ENCODE assay signal across 11 cellular contexts in the genomic region with DNA sequence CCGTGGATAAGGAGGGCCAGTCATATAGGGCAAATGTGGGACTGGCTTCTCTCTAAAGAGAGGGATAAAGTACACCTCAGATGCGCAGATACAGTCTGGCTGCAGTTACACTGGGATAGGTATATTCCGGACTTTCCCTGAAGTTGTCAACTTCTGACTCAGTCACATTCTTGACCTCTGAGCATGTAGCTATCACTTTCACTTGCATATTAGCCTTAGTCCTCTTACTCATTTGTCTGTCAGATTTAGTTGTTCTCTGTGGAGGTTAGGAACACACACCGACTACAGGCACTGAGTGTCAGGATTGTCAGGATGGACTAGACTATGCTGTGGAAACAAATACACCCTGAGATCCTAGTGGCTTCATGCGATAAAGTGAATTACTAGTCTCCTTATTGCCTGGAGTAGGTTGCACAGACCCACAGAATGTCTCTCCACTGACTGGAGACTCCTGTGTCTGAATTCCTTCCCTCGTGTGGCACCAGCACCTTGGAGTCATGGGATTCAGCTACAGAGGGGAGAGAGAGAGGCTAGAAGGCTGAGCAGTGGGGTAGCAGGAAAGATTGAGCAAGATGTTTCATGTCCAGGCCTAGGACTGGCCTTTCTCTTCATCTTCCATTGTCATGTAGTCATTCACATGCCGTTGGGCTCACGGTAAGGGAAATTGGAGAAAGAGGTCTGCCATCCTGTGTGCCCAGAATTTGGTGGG.
A peak's percentile ranks its signal among the peaks of the same experiment; 100 is the strongest.
DNase-seq lines count a peak whose midpoint lies in the region; ATAC-seq, FAIRE-seq and TF ChIP-seq lines count a peak whose summit lies in the region.
"Had no signal": no experiment of that assay in that cellular context is flagged by ENCODE, and none has a peak within 500 bp of the region (broad histone marks: within the 10 kb centered on the region; RNA-seq: fewer than 3 reads in every experiment).

No MANE protein-coding gene starts in this region.

- no peak overlapping the region for H3K4me3 ChIP-seq in epithelial cell of proximal tubule (ENCODE audit: low read depth, low read length)
- no peak overlapping the region for H3K4me3 ChIP-seq in dorsolateral prefrontal cortex
- H3K4me3 ChIP-seq: K562 had no signal

- FAIRE-seq in HTR-8/SVneo (lab: Jason Lieb, UNC), result peak; percentile 79
- FAIRE-seq: K562 had no signal

- no peak overlapping the region for H3K27ac ChIP-seq in dorsolateral prefrontal cortex

- peak; percentile 39 for DNase-seq in HTR-8/SVneo (ENCODE audit: insufficient read length, low spot score)
- DNase-seq in epithelial cell of proximal tubule (ENCODE audit: low read depth), result peak; percentile 86
- DNase-seq in stromal cell of bone marrow (ENCODE audit: low read depth), result peak; percentile 53
- no peak for DNase-seq in medulla oblongata (ENCODE audit: extremely low spot score)
- no peak for DNase-seq in NCI-H1105 treated with DMSO at 0.1 percent for 48 hours (lab: John Stamatoyannopoulos, UW)
- DNase-seq in dorsolateral prefrontal cortex, result no peak
- DNase-seq: activated naive CD4-positive, alpha-beta T cell treated with anti-CD3 and anti-CD28 coated beads, Interleukin-2, amount 50 U/mL, for 16 hours; GOT3; NCI-H82 had no signal

- intact Hi-C loops in dorsolateral prefrontal cortex (cut with DNase I), result no loop called here

- TF ChIP-seq CTCF in epithelial cell of proximal tubule (conservative IDR thresholded peaks at IDR 0.05; ENCODE audit: low read depth, low read length) (no peak), dorsolateral prefrontal cortex (IDR thresholded peaks at IDR 0.05 in 54 of 56, conservative IDR thresholded peaks at IDR 0.05 in 2 of 56; ENCODE audit: low read depth in 1 of 56, partially characterized antibody in 56 of 56) (no peak)

- ATAC-seq in GM19025 (IDR thresholded peaks at IDR 0.05; ENCODE audit: low read depth, unreplicated experiment), result peak; percentile 92
- ATAC-seq: K562 had no signal

- no peaks in the 10 kb centered on the region for H3K27me3 ChIP-seq in dorsolateral prefrontal cortex

Comparison
In these comparisons a context has a peak if more than half of its experiments do, and no peak if none do; other contexts are left out.
1. DNase-seq: peak in HTR-8/SVneo (single experiment), epithelial cell of proximal tubule (single experiment) and stromal cell of bone marrow (single experiment); none in medulla oblongata (single experiment), NCI-H1105 treated with DMSO at 0.1 percent for 48 hours (single experiment) and dorsolateral prefrontal cortex (0 of 10).